ENCODE assay signal across 1 cellular context in genomic region chr3:186783070-186783730, GRCh38.
TF ChIP-seq lines count a peak whose summit lies in the region.

TSS of gene EIF4A2 (plus strand) at chr3:186783577. CDS start at chr3:186783611, 34 bp downstream.

TF ChIP-seq in K562, 482 proteins besides CTCF, POLR2A, EP300 and RAD21 (continued from another document and continues in another):
- TF ChIP-seq SETDB1 (IDR thresholded peaks at IDR 0.05; ENCODE audit: low read length) (no peak), JUND (IDR thresholded peaks at IDR 0.05; ENCODE audit: borderline replicate concordance, low read depth, low read length) (peak; percentile 52), JUND (tag; IDR thresholded peaks at IDR 0.05; ENCODE audit: borderline replicate concordance, low read depth, low read length) (peak; percentile 26; the same call in 1 of the 3 replicates), THRA (IDR thresholded peaks at IDR 0.05) (no peak), CC2D1A (IDR thresholded peaks at IDR 0.05) (peak; percentile 90; the same call in 1 of the 2 replicates), ARID4B (CRISPR knock-in tag; IDR thresholded peaks at IDR 0.05) (peak; percentile 61), MTF1 (CRISPR knock-in tag; IDR thresholded peaks at IDR 0.05; ENCODE audit: borderline replicate concordance) (0 out of 2 replicates have a peak, but pooled peaks have one; percentile 21), MYNN (IDR thresholded peaks at IDR 0.05) (peak; percentile 43; the same call in 1 of the 2 replicates), MYNN (CRISPR knock-in tag; IDR thresholded peaks at IDR 0.05) (no peak), KLF16 (IDR thresholded peaks at IDR 0.05) (no peak), MAX (CRISPR knock-in tag; IDR thresholded peaks at IDR 0.05) (peak; percentile 55), TAF7 (tag; IDR thresholded peaks at IDR 0.05) (peak; percentile 98), SREBF2 (CRISPR knock-in tag; IDR thresholded peaks at IDR 0.05) (no peak), ASH1L (IDR thresholded peaks at IDR 0.05; ENCODE audit: borderline replicate concordance, low read depth, partially characterized antibody) (peak; percentile 51), LEF1 (IDR thresholded peaks at IDR 0.05) (peak; percentile 77), ARID1B (IDR thresholded peaks at IDR 0.05) (peak; percentile 59; the same call in 1 of the 2 replicates), NCOA1 (IDR thresholded peaks at IDR 0.05; ENCODE audit: low read depth) (peak; percentile 49; the same call in 1 of the 2 replicates), EP400 (IDR thresholded peaks at IDR 0.05) (peak; percentile 98), SRSF7 (optimal IDR thresholded peaks at IDR 0.05; ENCODE audit: low read depth, low read length) (no peak), HDGF (IDR thresholded peaks at IDR 0.05) (no peak), RB1 (IDR thresholded peaks at IDR 0.05; ENCODE audit: low read depth) (peak; percentile 87), HDAC6 (IDR thresholded peaks at IDR 0.05; ENCODE audit: low read depth, low read length) (peak; percentile 31; the same call in 1 of the 2 replicates), NFRKB (IDR thresholded peaks at IDR 0.05; ENCODE audit: low read depth) (peak; percentile 99), SMARCE1 (IDR thresholded peaks at IDR 0.05) (peak; percentile 48; the same call in 1 of the 2 replicates), ZSCAN32 (CRISPR knock-in tag; IDR thresholded peaks at IDR 0.05) (no peak), KAT2B (IDR thresholded peaks at IDR 0.05; ENCODE audit: low read depth, low read length) (no peak), ZNF785 (CRISPR knock-in tag; IDR thresholded peaks at IDR 0.05) (no peak)
- TF ChIP-seq, protein P1, sequence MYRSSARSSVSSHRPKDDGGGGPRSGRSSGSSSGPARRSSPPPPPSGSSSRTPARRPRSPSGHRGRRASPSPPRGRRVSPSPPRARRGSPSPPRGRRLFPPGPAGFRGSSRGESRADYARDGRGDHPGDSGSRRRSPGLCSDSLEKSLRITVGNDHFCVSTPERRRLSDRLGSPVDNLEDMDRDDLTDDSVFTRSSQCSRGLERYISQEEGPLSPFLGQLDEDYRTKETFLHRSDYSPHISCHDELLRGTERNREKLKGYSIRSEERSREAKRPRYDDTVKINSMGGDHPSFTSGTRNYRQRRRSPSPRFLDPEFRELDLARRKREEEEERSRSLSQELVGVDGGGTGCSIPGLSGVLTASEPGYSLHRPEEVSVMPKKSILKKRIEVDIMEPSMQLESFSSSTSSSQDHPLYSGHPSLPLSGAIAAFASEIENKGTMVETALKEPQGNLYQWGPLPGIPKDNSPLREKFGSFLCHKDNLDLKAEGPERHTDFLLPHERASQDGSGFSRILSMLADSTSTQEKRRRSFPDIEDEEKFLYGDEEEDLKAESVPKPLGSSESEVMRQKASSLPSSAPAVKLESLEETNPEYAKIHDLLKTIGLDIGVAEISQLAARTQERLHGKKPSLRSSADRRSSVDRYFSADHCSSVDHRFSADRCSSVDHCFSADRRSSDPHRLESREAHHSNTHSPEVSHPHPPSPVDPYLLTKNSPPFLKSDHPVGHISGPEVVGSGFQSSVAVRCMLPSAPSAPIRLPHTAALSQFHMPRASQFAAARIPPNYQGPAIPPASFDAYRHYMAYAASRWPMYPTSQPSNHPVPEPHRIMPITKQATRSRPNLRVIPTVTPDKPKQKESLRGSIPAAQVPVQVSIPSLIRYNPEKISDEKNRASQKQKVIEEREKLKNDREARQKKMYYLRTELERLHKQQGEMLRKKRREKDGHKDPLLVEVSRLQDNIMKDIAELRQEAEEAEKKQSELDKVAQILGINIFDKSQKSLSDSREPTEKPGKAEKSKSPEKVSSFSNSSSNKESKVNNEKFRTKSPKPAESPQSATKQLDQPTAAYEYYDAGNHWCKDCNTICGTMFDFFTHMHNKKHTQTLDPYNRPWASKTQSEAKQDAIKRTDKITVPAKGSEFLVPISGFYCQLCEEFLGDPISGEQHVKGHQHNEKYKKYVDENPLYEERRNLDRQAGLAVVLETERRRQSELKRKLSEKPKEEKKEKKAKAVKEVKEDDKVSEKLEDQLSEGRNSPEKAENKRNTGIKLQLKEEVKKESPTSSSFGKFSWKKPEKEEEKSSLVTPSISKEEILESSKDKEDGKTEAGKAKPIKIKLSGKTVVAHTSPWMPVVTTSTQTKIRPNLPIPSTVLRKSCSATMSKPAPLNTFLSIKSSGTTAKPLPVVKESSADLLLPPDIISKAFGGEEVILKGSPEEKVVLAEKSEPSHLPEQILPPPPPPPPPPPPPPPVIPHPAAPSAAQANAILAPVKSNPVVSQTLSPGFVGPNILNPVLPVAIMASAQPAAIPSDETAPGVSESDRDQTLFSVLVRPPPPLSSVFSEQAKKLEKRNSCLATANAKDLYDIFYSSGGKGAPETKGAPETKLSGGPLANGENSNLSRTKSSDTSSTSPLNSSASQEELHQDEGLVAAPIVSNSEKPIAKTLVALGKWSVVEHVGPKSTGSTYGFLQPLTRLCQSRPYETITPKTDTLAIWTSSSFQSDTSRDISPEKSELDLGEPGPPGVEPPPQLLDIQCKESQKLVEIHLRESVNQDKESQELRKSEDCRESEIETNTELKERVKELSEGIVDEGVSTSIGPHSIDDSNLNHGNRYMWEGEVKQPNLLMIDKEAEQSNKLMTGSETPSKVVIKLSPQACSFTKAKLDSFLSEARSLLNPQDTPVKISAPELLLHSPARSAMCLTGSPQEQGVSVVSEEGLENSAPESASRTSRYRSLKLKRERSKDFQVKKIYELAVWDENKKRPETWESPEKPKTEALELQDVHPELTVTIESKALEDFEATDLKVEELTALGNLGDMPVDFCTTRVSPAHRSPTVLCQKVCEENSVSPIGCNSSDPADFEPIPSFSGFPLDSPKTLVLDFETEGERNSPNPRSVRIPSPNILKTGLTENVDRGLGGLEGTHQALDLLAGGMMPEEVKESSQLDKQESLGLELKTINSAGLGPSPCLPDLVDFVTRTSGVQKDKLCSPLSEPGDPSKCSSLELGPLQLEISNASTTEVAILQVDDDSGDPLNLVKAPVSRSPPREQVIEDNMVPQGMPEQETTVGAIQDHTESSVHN (IDR thresholded peaks at IDR 0.05; ENCODE audit: borderline replicate concordance in 1 of 2, low read depth in 1 of 2): peak in 1 of 2 experiments; percentile 84; a peak in 1 of 4 replicates
- TF ChIP-seq, protein P2, sequence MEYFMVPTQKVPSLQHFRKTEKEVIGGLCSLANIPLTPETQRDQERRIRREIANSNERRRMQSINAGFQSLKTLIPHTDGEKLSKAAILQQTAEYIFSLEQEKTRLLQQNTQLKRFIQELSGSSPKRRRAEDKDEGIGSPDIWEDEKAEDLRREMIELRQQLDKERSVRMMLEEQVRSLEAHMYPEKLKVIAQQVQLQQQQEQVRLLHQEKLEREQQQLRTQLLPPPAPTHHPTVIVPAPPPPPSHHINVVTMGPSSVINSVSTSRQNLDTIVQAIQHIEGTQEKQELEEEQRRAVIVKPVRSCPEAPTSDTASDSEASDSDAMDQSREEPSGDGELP (CRISPR knock-in tag; IDR thresholded peaks at IDR 0.05; ENCODE audit: borderline replicate concordance): peak; percentile 73; the same call in 1 of the 2 replicates
